9 cellular contexts compared by ENCODE assay signal in the genomic region with DNA sequence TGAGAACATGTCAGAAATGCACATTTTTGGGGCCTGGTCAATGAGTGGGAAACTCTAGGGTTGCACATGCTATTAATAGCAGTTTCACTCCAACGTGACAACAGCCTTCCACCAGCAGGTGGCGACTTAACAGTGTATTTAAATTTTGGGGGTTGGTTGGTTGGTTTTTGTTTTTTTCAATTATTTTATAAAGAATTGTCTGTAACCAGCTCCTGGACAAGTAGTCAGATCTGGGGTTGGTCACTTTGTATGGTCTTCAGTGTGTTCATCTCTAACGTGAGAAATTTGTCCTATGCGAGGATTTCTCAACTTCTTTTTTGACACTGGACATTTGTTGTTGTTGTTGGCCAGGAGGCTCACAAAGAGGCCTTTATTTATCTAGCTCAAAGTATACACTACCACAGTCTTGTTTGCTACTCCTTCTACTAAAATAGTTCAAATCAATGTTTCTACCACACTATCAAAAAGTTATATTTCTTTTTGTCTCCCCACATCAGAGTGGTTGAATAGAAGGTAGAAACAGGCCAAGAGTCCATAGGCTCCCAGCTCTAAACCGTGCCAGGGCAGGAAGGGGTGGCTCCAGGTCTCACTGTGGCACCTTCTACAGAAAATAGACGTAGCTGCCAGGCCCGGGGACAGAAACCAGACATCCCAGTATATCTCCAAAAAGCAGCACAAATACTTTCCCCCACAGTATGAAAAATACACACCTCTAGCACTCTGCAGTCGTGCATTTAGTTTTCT.
A peak's percentile ranks its signal among the peaks of the same experiment; 100 is the strongest.
DNase-seq lines count a peak whose midpoint lies in the region; ATAC-seq, FAIRE-seq and TF ChIP-seq lines count a peak whose summit lies in the region.
"Had no signal": no experiment of that assay in that cellular context is flagged by ENCODE, and none has a peak within 500 bp of the region (broad histone marks: within the 10 kb centered on the region; RNA-seq: fewer than 3 reads in every experiment).

No MANE protein-coding gene starts in this region.

- peaks cover 10% of the 10 kb centered on the region for H3K27me3 Mint-ChIP-seq in activated T-helper 17 cell treated with anti-CD3 and anti-CD28 coated beads, Interleukin-2, amount 50 U/mL, for 72 hours

- H3K27me3 ChIP-seq in Panc1 (ENCODE audit: control insufficient read depth, insufficient read depth, low read length) (no peaks in the 10 kb centered on the region), pancreas (no peaks in the 10 kb centered on the region), upper lobe of left lung (no peaks in the 10 kb centered on the region)

- H3K4me3 ChIP-seq in Panc1 (ENCODE audit: low read depth in 2 of 2, low read length in 2 of 2) (no peak overlapping the region), foreskin fibroblast (ENCODE audit: low read depth in 1 of 2, low read length in 2 of 2) (no peak overlapping the region), pancreas (no peak overlapping the region), upper lobe of left lung (no peak overlapping the region)

- peak; percentile 85 for FAIRE-seq in pancreas (lab: Jason Lieb, UNC)

- intact Hi-C loops in Panc1 (cut with micrococcal nuclease; ENCODE audit: unreplicated experiment) (loop anchor here (10.0 kb wide), 1 partner anchor 177 kb away; a partner anchor contains a TSS), pancreas (cut with DNase I) (loop anchor here in 2 of 3 donors (5.0 to 10.0 kb wide), 2 partner anchors 225 to 297 kb away; no protein-coding TSS in a partner anchor)

- TF ChIP-seq EP300 in upper lobe of left lung (IDR thresholded peaks at IDR 0.05): no peak

- no peaks in the 10 kb centered on the region for H3K9me3 ChIP-seq in Panc1 (ENCODE audit: control insufficient read depth, insufficient read depth, low read depth, low read length)
- H3K9me3 ChIP-seq in pancreas: no peaks in the 10 kb centered on the region
- H3K9me3 ChIP-seq in upper lobe of left lung: no peaks in the 10 kb centered on the region

- H3K36me3 ChIP-seq in Panc1 (ENCODE audit: control insufficient read depth, insufficient read depth, low read length) (no peaks in the 10 kb centered on the region), pancreas (no peaks in the 10 kb centered on the region), upper lobe of left lung (no peaks in the 10 kb centered on the region)

- no peaks in the 10 kb centered on the region for H3K4me1 Mint-ChIP-seq in activated T-helper 17 cell treated with anti-CD3 and anti-CD28 coated beads, Interleukin-2, amount 50 U/mL, for 72 hours
- H3K4me1 Mint-ChIP-seq: IgD-negative memory B cell had no signal

- in situ Hi-C loops in Panc1 (cut with HindIII; ENCODE audit: low pct_unique_long_range_greater_than_20kb, low sequenced_read_pairs): no loop called here

- H3K36me3 Mint-ChIP-seq in activated T-helper 17 cell treated with anti-CD3 and anti-CD28 coated beads, Interleukin-2, amount 50 U/mL, for 72 hours (ENCODE audit: low read depth): no peaks in the 10 kb centered on the region

- H3K27ac ChIP-seq in Panc1 (ENCODE audit: low read length) (no peak overlapping the region), pancreas (no peak overlapping the region), upper lobe of left lung (no peak overlapping the region)

- ATAC-seq in GM18502 (IDR thresholded peaks at IDR 0.05; ENCODE audit: poor library complexity, unreplicated experiment) (peak; percentile 71), HG03342 (IDR thresholded peaks at IDR 0.05; ENCODE audit: unreplicated experiment) (peak; percentile 58), Panc1 (no peak), pancreas (peak; percentile 61 to 83 (median 79)), upper lobe of left lung (ENCODE audit: low FRiP score in 2 of 2) (peak in 1 of 2 donors; percentile 66)
- peak; percentile 42 for ATAC-seq in activated T-helper 17 cell treated with anti-CD3 and anti-CD28 coated beads, Interleukin-2, amount 50 U/mL, for 72 hours (replicated peaks)

- no peaks in the 10 kb centered on the region for H3K4me1 ChIP-seq in Panc1 (ENCODE audit: control insufficient read depth, insufficient read depth, low read length)
- no peaks in the 10 kb centered on the region for H3K4me1 ChIP-seq in pancreas
- H3K4me1 ChIP-seq in upper lobe of left lung: peaks cover 0 to 3% (median 0%) of the 10 kb centered on the region in 4 donors

- BruUV-seq in Panc1 (replicated peaks; lab: Mats Ljungman, UMichigan): no TSS peak

- no peaks in the 10 kb centered on the region for H3K9me3 Mint-ChIP-seq in activated T-helper 17 cell treated with anti-CD3 and anti-CD28 coated beads, Interleukin-2, amount 50 U/mL, for 72 hours
- H3K9me3 Mint-ChIP-seq: IgD-negative memory B cell had no signal

- WGBS in pancreas, 2 donors: 22 to 25% methylated on average over 8 of the region's 8 CpGs
- 29 to 30% methylated on average over 8 of the region's 8 CpGs for WGBS in upper lobe of left lung, 2 donors

- CTCF ChIA-PET in Panc1 (lab: Charles Lee): interaction anchor here (0.6 kb wide), 1 partner anchor 270 kb away, joined by 4 read pairs; no protein-coding TSS in a partner anchor

- H3K27ac Mint-ChIP-seq in activated T-helper 17 cell treated with anti-CD3 and anti-CD28 coated beads, Interleukin-2, amount 50 U/mL, for 72 hours: no peak overlapping the region
- H3K27ac Mint-ChIP-seq: IgD-negative memory B cell had no signal

- POLR2A ChIA-PET in Panc1 (lab: Charles Lee): no interaction called here

- TF ChIP-seq CTCF in Panc1 (IDR thresholded peaks at IDR 0.05): peak; percentile 74
- TF ChIP-seq CTCF in foreskin fibroblast (IDR thresholded peaks at IDR 0.05; ENCODE audit: low read depth, low read length): peak; percentile 70
- peak; percentile 58 to 69 (median 66) for TF ChIP-seq CTCF in pancreas (IDR thresholded peaks at IDR 0.05)
- peak; percentile 59 to 75 (median 72) for TF ChIP-seq CTCF in upper lobe of left lung (IDR thresholded peaks at IDR 0.05)

- H3K4me3 Mint-ChIP-seq in activated T-helper 17 cell treated with anti-CD3 and anti-CD28 coated beads, Interleukin-2, amount 50 U/mL, for 72 hours: no peak overlapping the region

- peak; percentile 57 for DNase-seq in AG08395 (ENCODE audit: low spot score)
- no peak for DNase-seq in Panc1 (ENCODE audit: low read depth, low spot score)
- DNase-seq in foreskin fibroblast: peak; percentile 42 to 82
- peak in 5 of 6 donors; percentile 16 to 80 (median 57) for DNase-seq in pancreas
- DNase-seq in upper lobe of left lung: peak in 1 of 2 donors; percentile 61

- TF ChIP-seq POLR2A in upper lobe of left lung (IDR thresholded peaks at IDR 0.05): no peak
